11 cellular contexts compared by ENCODE assay signal in genomic region chr5:171893290-171893890, GRCh38.
DNase-seq lines count a peak whose midpoint lies in the region; ATAC-seq and TF ChIP-seq lines count a peak whose summit lies in the region.
"Had no signal": no experiment of that assay in that cellular context is flagged by ENCODE, and none has a peak within 500 bp of the region (broad histone marks: within the 10 kb centered on the region; RNA-seq: fewer than 3 reads in every experiment).

No MANE protein-coding gene starts in this region.

- no peak overlapping the region for H3K4me3 ChIP-seq in AG09309 (ENCODE audit: control insufficient read depth, low read depth, low read length)

- ATAC-seq in GM18870 (IDR thresholded peaks at IDR 0.05; ENCODE audit: unreplicated experiment) (no peak), HG02885 (IDR thresholded peaks at IDR 0.05; ENCODE audit: poor library complexity, unreplicated experiment) (no peak), GM21737 (IDR thresholded peaks at IDR 0.05; ENCODE audit: unreplicated experiment) (no peak)
- ATAC-seq: T-helper 17 cell had no signal

- no peak for TF ChIP-seq CTCF in AG09309 (IDR thresholded peaks at IDR 0.05; ENCODE audit: control insufficient read depth, insufficient read depth, low read depth, low read length, missing control alignments)

- DNase-seq in AG09309 (ENCODE audit: low read depth) = peak; percentile 42
- DNase-seq in GM04503 (ENCODE audit: low read depth) = peak; percentile 77
- peak; percentile 74 for DNase-seq in amniotic epithelial cell (ENCODE audit: low read depth)
- DNase-seq in hepatic stellate cell (ENCODE audit: low spot score) = peak; percentile 13
- DNase-seq: H9; mesendoderm; stimulated activated CD4-positive, alpha-beta T cell treated with anti-CD3 and anti-CD28 coated beads, Interleukin-4, amount 100 ng/mL, for 4 hours; T-helper 17 cell had no signal

Comparison
In these comparisons a context has a peak if more than half of its experiments do, and no peak if none do; other contexts are left out.
1. DNase-seq: peak in every context shown above with its lines; median percentile 77 in GM04503; 74 in amniotic epithelial cell; 42 in AG09309; 13 in hepatic stellate cell.